Comparison of ENCODE assay signal across 24 cellular contexts in genomic region chr4:78121338-78121904, GRCh38.
A peak's percentile ranks its signal among the peaks of the same experiment; 100 is the strongest.
DNase-seq lines count a peak whose midpoint lies in the region; ATAC-seq and TF ChIP-seq lines count a peak whose summit lies in the region.
"Had no signal": no experiment of that assay in that cellular context is flagged by ENCODE, and none has a peak within 500 bp of the region (broad histone marks: within the 10 kb centered on the region; RNA-seq: fewer than 3 reads in every experiment).

No MANE protein-coding gene starts in this region.

- H3K4me1 ChIP-seq in left lung, result peaks cover 0 to 9% of the 10 kb centered on the region in 2 donors
- peaks cover 0 to 7% of the 10 kb centered on the region in 2 donors for H3K4me1 ChIP-seq in gastrocnemius medialis
- H3K4me1 ChIP-seq in CD4-positive, alpha-beta memory T cell (ENCODE audit: insufficient read depth, low read length), result no peaks in the 10 kb centered on the region

- TF ChIP-seq POLR2A in gastrocnemius medialis (IDR thresholded peaks at IDR 0.05), result no peak

- CTCF ChIA-PET in CD4-positive, alpha-beta memory T cell (lab: Charles Lee; ENCODE audit: partially characterized antibody), result no interaction called here

- H3K4me3 Mint-ChIP-seq in CD4-positive, alpha-beta memory T cell, result no peak overlapping the region
- H3K4me3 Mint-ChIP-seq: activated naive CD8-positive, alpha-beta T cell; activated T-helper 1 cell treated with anti-CD3 and anti-CD28 coated beads, Interleukin-12 subunit alpha, Interleukin-12 subunit beta, Interleukin-2, Interleukin-4 antibody, amounts not matched to agents 30 ng/mL and 10 ng/mL and 1 ng/mL, durations not matched to agents 14 hours and 24 hours and 36 hours; CD8-positive, alpha-beta T cell; H9; stimulated activated memory B cell treated with anti-CD40 and anti-IgM and Interleukin-4, amounts not matched to agents 10 μg/mL and 1 μg/mL and 100 μg/mL, for 72 hours had no signal

- no peaks in the 10 kb centered on the region for H3K27me3 ChIP-seq in left lung
- H3K27me3 ChIP-seq in gastrocnemius medialis, result no peaks in the 10 kb centered on the region
- H3K27me3 ChIP-seq in CD4-positive, alpha-beta memory T cell (ENCODE audit: insufficient read depth, low read length), result no peaks in the 10 kb centered on the region
- H3K27me3 ChIP-seq: brain microvascular endothelial cell had no signal

- no peak for TF ChIP-seq CTCF in left lung (IDR thresholded peaks at IDR 0.05)
- TF ChIP-seq CTCF in gastrocnemius medialis (IDR thresholded peaks at IDR 0.05 in 4 of 5, conservative IDR thresholded peaks at IDR 0.05 in 1 of 5), result no peak

- H3K4me1 Mint-ChIP-seq in CD4-positive, alpha-beta memory T cell, result no peaks in the 10 kb centered on the region
- H3K4me1 Mint-ChIP-seq: stimulated activated memory B cell treated with anti-CD40 and anti-IgM and Interleukin-4, amounts not matched to agents 10 μg/mL and 1 μg/mL and 100 μg/mL, for 72 hours had no signal

- H3K9me3 ChIP-seq in left lung, result no peaks in the 10 kb centered on the region
- H3K9me3 ChIP-seq in gastrocnemius medialis, result no peaks in the 10 kb centered on the region
- H3K9me3 ChIP-seq in CD4-positive, alpha-beta memory T cell (ENCODE audit: control insufficient read depth in 1 of 2, low read length in 2 of 2), result no peaks in the 10 kb centered on the region
- H3K9me3 ChIP-seq: thoracic aorta had no signal

- H3K27ac Mint-ChIP-seq in CD4-positive, alpha-beta memory T cell, result no peak overlapping the region
- H3K27ac Mint-ChIP-seq: activated naive CD8-positive, alpha-beta T cell; activated T-helper 1 cell treated with anti-CD3 and anti-CD28 coated beads, Interleukin-12 subunit alpha, Interleukin-12 subunit beta, Interleukin-2, Interleukin-4 antibody, amounts not matched to agents 30 ng/mL and 10 ng/mL and 1 ng/mL, durations not matched to agents 14 hours and 24 hours and 36 hours; CD8-positive, alpha-beta T cell; H9; stimulated activated memory B cell treated with anti-CD40 and anti-IgM and Interleukin-4, amounts not matched to agents 10 μg/mL and 1 μg/mL and 100 μg/mL, for 72 hours had no signal

- intact Hi-C loops in left lung (cut with DNase I), result no loop called here
- intact Hi-C loops in gastrocnemius medialis (cut with DNase I; ENCODE audit: low total_unique reads), result loop anchor here (2.0 kb wide), 1 partner anchor 63 kb away; no protein-coding TSS in a partner anchor
- intact Hi-C loops in CD4-positive, alpha-beta memory T cell (cut with micrococcal nuclease), result no loop called here

- H3K27ac ChIP-seq in left lung (no peak overlapping the region), gastrocnemius medialis (peak overlapping the region; percentile 7 to 81 (median 56))
- no peak overlapping the region for H3K27ac ChIP-seq in CD4-positive, alpha-beta memory T cell (ENCODE audit: low read depth, low read length)
- H3K27ac ChIP-seq: brain microvascular endothelial cell had no signal

- H3K4me3 ChIP-seq in left lung (no peak overlapping the region), gastrocnemius medialis (no peak overlapping the region)
- no peak overlapping the region for H3K4me3 ChIP-seq in CD4-positive, alpha-beta memory T cell (ENCODE audit: low read length in 2 of 2)
- H3K4me3 ChIP-seq: coronary artery, thoracic aorta had no signal

- POLR2A ChIA-PET in CD4-positive, alpha-beta memory T cell (lab: Charles Lee; ENCODE audit: partially characterized antibody), result no interaction called here

- in situ Hi-C loops in gastrocnemius medialis (cut with MboI; ENCODE audit: low sequenced_read_pairs in 4 of 4), result no loop called here

- H3K27me3 Mint-ChIP-seq in CD4-positive, alpha-beta memory T cell, result peaks cover 2 to 10% of the 10 kb centered on the region in 2 donors
- H3K27me3 Mint-ChIP-seq: stimulated activated memory B cell treated with anti-CD40 and anti-IgM and Interleukin-4, amounts not matched to agents 10 μg/mL and 1 μg/mL and 100 μg/mL, for 72 hours had no signal

- peaks cover 0 to 9% (median 1%) of the 10 kb centered on the region in 8 donors for H3K9me3 Mint-ChIP-seq in CD4-positive, alpha-beta memory T cell
- H3K9me3 Mint-ChIP-seq: activated T-helper 1 cell treated with anti-CD3 and anti-CD28 coated beads, Interleukin-12 subunit alpha, Interleukin-12 subunit beta, Interleukin-2, Interleukin-4 antibody, amounts not matched to agents 30 ng/mL and 10 ng/mL and 1 ng/mL, durations not matched to agents 14 hours and 24 hours and 36 hours; CD8-positive, alpha-beta T cell; stimulated activated memory B cell treated with anti-CD40 and anti-IgM and Interleukin-4, amounts not matched to agents 10 μg/mL and 1 μg/mL and 100 μg/mL, for 72 hours had no signal

- no peaks in the 10 kb centered on the region for H3K36me3 Mint-ChIP-seq in CD4-positive, alpha-beta memory T cell
- H3K36me3 Mint-ChIP-seq: activated naive CD8-positive, alpha-beta T cell; CD8-positive, alpha-beta T cell; stimulated activated memory B cell treated with anti-CD40 and anti-IgM and Interleukin-4, amounts not matched to agents 10 μg/mL and 1 μg/mL and 100 μg/mL, for 72 hours had no signal

- DNase-seq in NCI-H2029 treated with DMSO at 0.1 percent for 48 hours (lab: John Stamatoyannopoulos, UW) (peak; percentile 42), astrocyte of the hippocampus (ENCODE audit: low read depth, low spot score) (peak; percentile 32), left lung (peak in 1 of 2 donors; percentile 72), gastrocnemius medialis (peak; percentile 48 to 69), Ammon's horn (ENCODE audit: low spot score) (no peak)
- DNase-seq in CD4-positive, alpha-beta memory T cell, result no peak
- DNase-seq in activated effector memory CD4-positive, alpha-beta T cell treated with Interleukin-2 at 50 U/mL for 16 hours, result no peak
- DNase-seq: activated CD4-positive, alpha-beta T cell treated with anti-CD3 and anti-CD28 coated beads for 4 hours; brain microvascular endothelial cell; CD8-positive, alpha-beta T cell; H9; head of caudate nucleus; Kasumi-1; NCI-H1105; NCI-H526 treated with DMSO at 0.1 percent for 48 hours; retina; SHP77 treated with DMSO at 0.1 percent for 48 hours; T-helper 1 cell had no signal

- ATAC-seq in left lung, result peak; percentile 99
- peak; percentile 87 to 98 for ATAC-seq in gastrocnemius medialis
- ATAC-seq in HG03442 (IDR thresholded peaks at IDR 0.05; ENCODE audit: unreplicated experiment), result no peak
- ATAC-seq: CD8-positive, alpha-beta T cell; stimulated activated memory B cell treated with anti-CD40 and anti-IgM and Interleukin-4, amounts not matched to agents 10 μg/mL and 1 μg/mL and 100 μg/mL, for 72 hours had no signal

- H3K36me3 ChIP-seq in left lung (no peaks in the 10 kb centered on the region), gastrocnemius medialis (no peaks in the 10 kb centered on the region)
- no peaks in the 10 kb centered on the region for H3K36me3 ChIP-seq in CD4-positive, alpha-beta memory T cell (ENCODE audit: insufficient read depth, low read length)
- H3K36me3 ChIP-seq: brain microvascular endothelial cell, thoracic aorta had no signal

Comparison
In these comparisons a context has a peak if more than half of its experiments do, and no peak if none do; other contexts are left out.
1. DNase-seq: peak in NCI-H2029 treated with DMSO at 0.1 percent for 48 hours (single experiment), astrocyte of the hippocampus (single experiment) and gastrocnemius medialis (2 of 2); none in CD4-positive, alpha-beta memory T cell (0 of 5), activated effector memory CD4-positive, alpha-beta T cell treated with Interleukin-2 at 50 U/mL for 16 hours (single experiment) and Ammon's horn (single experiment).
2. H3K27ac ChIP-seq: peak in gastrocnemius medialis (4 of 4); none in left lung (0 of 2) and CD4-positive, alpha-beta memory T cell (single experiment).